Comparison of ENCODE assay signal across 8 cellular contexts in genomic region chr17:7930841-7931631, GRCh38. TPM values are rescaled to one million over a fixed set of nuclear protein-coding genes. Genes with fewer than 3 reads are reported as not detected.
DNase-seq lines count a peak whose midpoint lies in the region; ATAC-seq, FAIRE-seq and TF ChIP-seq lines count a peak whose summit lies in the region.

No MANE protein-coding gene starts in this region.

- H3K4me3 Mint-ChIP-seq in H9: peak overlapping the region; percentile 93 to 94

- no peak overlapping the region for H2AK5ac ChIP-seq in H9 (ENCODE audit: insufficient read length, low read length)

- no peak overlapping the region for H3K27ac Mint-ChIP-seq in H9

- no peak overlapping the region for H2BK15ac ChIP-seq in H9 (ENCODE audit: low read depth, low read length)

- H2BK120ac ChIP-seq in H9 (ENCODE audit: low read depth, low read length, poor library complexity, severe bottlenecking): no peak overlapping the region

- H3K79me2 ChIP-seq in H9 (ENCODE audit: insufficient read depth, low read length): no peaks in the 10 kb centered on the region

- no peak overlapping the region for H4K8ac ChIP-seq in H9 (replicated peaks; ENCODE audit: insufficient read length, low read depth, low read length)

- H3K4me1 Mint-ChIP-seq in H9: peaks cover 31 to 36% of the 10 kb centered on the region in 2 experiments

- H3K27ac ChIP-seq in H9 (ENCODE audit: insufficient read length, low read depth, low read length) (no peak overlapping the region), VCaP (peak overlapping the region; percentile 60; the same call in 1 of the 2 replicates), right atrium auricular region (peak overlapping the region; percentile 77 to 79), skeletal muscle tissue (ENCODE audit: low read depth, low read length) (peak overlapping the region; percentile 85)

- H3K4ac ChIP-seq in H9 (ENCODE audit: low read depth, low read length): no peak overlapping the region

- peaks cover 2 to 16% (median 13%) of the 10 kb centered on the region in 3 experiments; a peak in 5 of 7 replicates for H3K36me3 Mint-ChIP-seq in H9 (ENCODE audit: insufficient read depth in 1 of 3, low read depth in 3 of 3)

- H3K36me3 ChIP-seq in right atrium auricular region (no peaks in the 10 kb centered on the region), skeletal muscle tissue (ENCODE audit: control insufficient read depth in 3 of 3, insufficient read depth in 3 of 3, low read length in 3 of 3) (peaks cover under 1 to 14% (median 13%) of the 10 kb centered on the region in 3 donors)

- H3T11ph ChIP-seq in H9 (ENCODE audit: low read length): no peak overlapping the region

- peak overlapping the region; percentile 7 for H3K9ac ChIP-seq in H9 (ENCODE audit: extremely low read depth, insufficient read length, low read length)
- H3K9ac ChIP-seq in skeletal muscle tissue (ENCODE audit: low read depth in 1 of 3, low read length in 3 of 3): peak overlapping the region; percentile 82 to 94 (median 88)

- H3K9me3 ChIP-seq in H9 (ENCODE audit: control insufficient read depth, low read depth, low read length) (no peaks in the 10 kb centered on the region), right atrium auricular region (no peaks in the 10 kb centered on the region), skeletal muscle tissue (ENCODE audit: control insufficient read depth in 3 of 3, low read length in 3 of 3) (no peaks in the 10 kb centered on the region)

- no peak for ATAC-seq in HG03280 (IDR thresholded peaks at IDR 0.05; ENCODE audit: unreplicated experiment)

- H3K4me2 ChIP-seq in H9 (ENCODE audit: insufficient read depth, insufficient read length, low read length): peak overlapping the region; percentile 96

- no peak overlapping the region for H2BK5ac ChIP-seq in H9 (ENCODE audit: insufficient read length, low read length)

- H3K4me3 ChIP-seq in right atrium auricular region (peak overlapping the region; percentile 55 to 81), skeletal muscle tissue (ENCODE audit: low read length in 3 of 3) (peak overlapping the region; percentile 98 to 100 (median 98))

- H2BK20ac ChIP-seq in H9 (ENCODE audit: low read depth, low read length, poor library complexity, severe bottlenecking): no peak overlapping the region

- H3K79me1 ChIP-seq in H9 (ENCODE audit: insufficient read depth, low read depth, low read length, poor library complexity, severe bottlenecking): no peaks in the 10 kb centered on the region

- H3K27me3 Mint-ChIP-seq in H9 (ENCODE audit: low read depth): peaks cover 40% of the 10 kb centered on the region

- peaks cover 14% of the 10 kb centered on the region for H3K23me2 ChIP-seq in H9 (ENCODE audit: insufficient read length, low read depth, low read length, poor library complexity, severe bottlenecking)

- H4K91ac ChIP-seq in H9 (ENCODE audit: insufficient read length, low read depth, low read length): no peak overlapping the region

- no peaks in the 10 kb centered on the region for H3K9me3 Mint-ChIP-seq in H9

- TF ChIP-seq CTCF in H9 (conservative IDR thresholded peaks at IDR 0.05) (no peak), VCaP (conservative IDR thresholded peaks at IDR 0.05) (no peak), right atrium auricular region (IDR thresholded peaks at IDR 0.05) (no peak)

- no peak overlapping the region for H2BK12ac ChIP-seq in H9 (ENCODE audit: insufficient read length, low read depth, low read length)

- no peak overlapping the region for H2AFZ ChIP-seq in H9 (ENCODE audit: low read length)

- H4K20me1 ChIP-seq in H9 (ENCODE audit: control insufficient read depth, insufficient read depth, insufficient read length): no peaks in the 10 kb centered on the region

- H3K56ac ChIP-seq in H9 (ENCODE audit: insufficient read length, low read depth, low read length): no peak overlapping the region

- no CpG with 5 or more reads among the region's 20 CpGs for whole genome bisulfite sequencing in H9 (ENCODE audit: extremely low coverage, insufficient read length, low lambda C conversion rate)

- FAIRE-seq in urothelium cell line (lab: Jason Lieb, UNC): no peak

- DNase-seq in H9: no peak
- no peak for DNase-seq in right atrium auricular region (ENCODE audit: low spot score)
- no peak for DNase-seq in islet precursor cell
- DNase-seq in NCI-H345 treated with DMSO at 0.1 percent for 48 hours (lab: John Stamatoyannopoulos, UW; ENCODE audit: unreplicated experiment): no peak
- no peak for DNase-seq in urothelium cell line (ENCODE audit: low spot score)

- no peaks in the 10 kb centered on the region for H3K4me1 ChIP-seq in H9 (ENCODE audit: insufficient read depth, low read length)
- H3K4me1 ChIP-seq in right atrium auricular region: peaks cover 0 to 38% of the 10 kb centered on the region in 2 donors
- H3K4me1 ChIP-seq in skeletal muscle tissue (ENCODE audit: control insufficient read depth in 3 of 3, insufficient read depth in 3 of 3, low read length in 3 of 3): peaks cover 20 to 28% (median 25%) of the 10 kb centered on the region in 3 donors

- no peak overlapping the region for H3K14ac ChIP-seq in H9 (ENCODE audit: insufficient read depth, low read length)

- no peak overlapping the region for H3K23ac ChIP-seq in H9 (ENCODE audit: insufficient read length, low read depth, low read length)

- no peak overlapping the region for H4K5ac ChIP-seq in H9 (ENCODE audit: insufficient read length, low read depth, low read length)

- H3K27me3 ChIP-seq in H9 (ENCODE audit: insufficient read depth, low read length) (peaks cover 21% of the 10 kb centered on the region; the same call in 1 of the 2 replicates), right atrium auricular region (no peaks in the 10 kb centered on the region), skeletal muscle tissue (ENCODE audit: control insufficient read depth in 3 of 3, insufficient read depth in 3 of 3, low read length in 3 of 3) (no peaks in the 10 kb centered on the region)

- H3K18ac ChIP-seq in H9 (ENCODE audit: insufficient read length, low read depth, low read length): no peak overlapping the region

RNA-seq across cellular contexts. Expression of gene TRAPPC1, which starts 0.7 kb away (rescaled TPM):
- 132 and 160 TPM in 2 replicates for total RNA-seq in H9 (2021)
- total RNA-seq in right atrium auricular region: 10 to 100 TPM; 52.4 to 68.2 TPM
- total RNA-seq in skeletal muscle tissue: 17.2 TPM

RNA-seq across cellular contexts. Expression of gene CNTROB, which starts 1.0 kb away (rescaled TPM):
- total RNA-seq in H9 (2021) (25.8 and 30.1 TPM in 2 replicates), right atrium auricular region (1 to 10 TPM; 4.6 to 8.3 TPM), skeletal muscle tissue (9.9 TPM)

RNA-seq across cellular contexts. Expression of gene KCNAB3, which starts 1.4 kb away (rescaled TPM):
- total RNA-seq in H9 (2021) (5.7 and 6.4 TPM in 2 replicates), right atrium auricular region (under 1 TPM in 1 of 2 donors, not detected in 1; 0.39 TPM), skeletal muscle tissue (0.52 TPM)

RNA-seq across cellular contexts. Expression of gene RNF227, which starts 14.9 kb away (rescaled TPM):
- total RNA-seq in H9 (2021): 1.9 and 2.5 TPM in 2 replicates
- 1 to 10 TPM; 1.6 to 5.8 TPM for total RNA-seq in right atrium auricular region
- total RNA-seq in skeletal muscle tissue: 2.6 TPM

RNA-seq across cellular contexts. Expression of gene CHD3, which starts 42.4 kb away (rescaled TPM):
- total RNA-seq in H9 (2021): 33.2 and 35.7 TPM in 2 replicates
- 10 to 100 TPM; 17.6 to 44.7 TPM for total RNA-seq in right atrium auricular region
- total RNA-seq in skeletal muscle tissue: 76.2 TPM
